In genomic region chr7:40008218-40008815, GRCh38 we compare ENCODE assay signal across 12 cellular contexts. TPM values are rescaled to one million over a fixed set of nuclear protein-coding genes. Genes with fewer than 3 reads are reported as not detected.
DNase-seq lines count a peak whose midpoint lies in the region; ATAC-seq and TF ChIP-seq lines count a peak whose summit lies in the region.
"Had no signal": no experiment of that assay in that cellular context is flagged by ENCODE, and none has a peak within 500 bp of the region (broad histone marks: within the 10 kb centered on the region; RNA-seq: fewer than 3 reads in every experiment).

No MANE protein-coding gene starts in this region.

- H3K4me1 Mint-ChIP-seq in nephron progenitor cell, result no peaks in the 10 kb centered on the region

- DNase-seq in BJ (ENCODE audit: low read depth) (peak; percentile 62), M059J (ENCODE audit: low read depth) (peak; percentile 59), dedifferentiated amniotic fluid mesenchymal stem cell (ENCODE audit: extremely low spot score) (peak; percentile 90), kidney tubule cell (ENCODE audit: low spot score) (peak; percentile 80), nephron progenitor cell (no peak), lower lobe of right lung (no peak), 8988T (no peak)
- DNase-seq: NCI-H510A, SHP77 treated with DMSO at 0.1 percent for 48 hours had no signal

- no peak for ATAC-seq in HG03469 (IDR thresholded peaks at IDR 0.05; ENCODE audit: unreplicated experiment)
- no peak for ATAC-seq in lower lobe of right lung
- ATAC-seq: WTC11 had no signal

- no peaks in the 10 kb centered on the region for H3K27me3 ChIP-seq in BJ (ENCODE audit: control insufficient read depth, insufficient read depth, low read length)
- H3K27me3 ChIP-seq in lower lobe of right lung (ENCODE audit: low read depth), result no peaks in the 10 kb centered on the region

- H3K4me3 ChIP-seq in BJ (ENCODE audit: low read depth, low read length) (no peak overlapping the region), lower lobe of right lung (no peak overlapping the region)
- H3K4me3 ChIP-seq: smooth muscle cell had no signal

- no peaks in the 10 kb centered on the region for H3K9me3 ChIP-seq in lower lobe of right lung

- H3K27ac Mint-ChIP-seq in nephron progenitor cell, result no peak overlapping the region

- CTCF ChIA-PET in BJ (lab: Yijun Ruan, JAX), result no interaction called here

- POLR2A ChIA-PET in BJ (lab: Charles Lee), result interaction anchor here (0.6 kb wide), 1 partner anchor 65 kb away, joined by 3 read pairs; no protein-coding TSS in a partner anchor

- TF ChIP-seq CTCF in BJ (IDR thresholded peaks at IDR 0.05; ENCODE audit: insufficient read depth, low read depth, low read length), result no peak
- no peak for TF ChIP-seq CTCF in nephron progenitor cell (IDR thresholded peaks at IDR 0.05)
- no peak for TF ChIP-seq CTCF in lower lobe of right lung (IDR thresholded peaks at IDR 0.05)

- H3K36me3 Mint-ChIP-seq in nephron progenitor cell (ENCODE audit: low read depth), result peaks cover 68% of the 10 kb centered on the region

- H3K36me3 ChIP-seq in BJ (ENCODE audit: control insufficient read depth, insufficient read depth, low read length), result peaks cover 2% of the 10 kb centered on the region
- H3K36me3 ChIP-seq in lower lobe of right lung, result peaks cover 23% of the 10 kb centered on the region

- no peaks in the 10 kb centered on the region for H3K4me1 ChIP-seq in lower lobe of right lung

- H3K4me3 Mint-ChIP-seq in nephron progenitor cell, result no peak overlapping the region
- H3K4me3 Mint-ChIP-seq: WTC11 had no signal

- H3K27ac ChIP-seq in lower lobe of right lung, result no peak overlapping the region

- intact Hi-C loops in lower lobe of right lung (cut with DNase I), result no loop called here

- no peaks in the 10 kb centered on the region for H3K27me3 Mint-ChIP-seq in nephron progenitor cell (ENCODE audit: low read depth, poor library complexity)

- no peaks in the 10 kb centered on the region for H3K9me3 Mint-ChIP-seq in nephron progenitor cell
- H3K9me3 Mint-ChIP-seq: WTC11 had no signal

RNA-seq across cellular contexts. Expression of gene CDK13, which starts 58.3 kb away (rescaled TPM):
- polyA plus RNA-seq in BJ (2011; rRNA removed), result 24.1 and 27.3 TPM in 2 replicates
- 30.5 and 38.2 TPM in 2 replicates for polyA minus RNA-seq in BJ (2011; rRNA and poly(A)+ RNA removed)
- 45.3 and 46.9 TPM in 2 replicates for total RNA-seq in M059J (2014; rRNA removed; shearing (Covaris generic))
- total RNA-seq in lower lobe of right lung, result 53.2 TPM

Comparison
In these comparisons a context has a peak if more than half of its experiments do, and no peak if none do; other contexts are left out.
1. DNase-seq: peak in BJ (single experiment), M059J (single experiment), dedifferentiated amniotic fluid mesenchymal stem cell (single experiment) and kidney tubule cell (single experiment); none in nephron progenitor cell (single experiment), lower lobe of right lung (single experiment) and 8988T (single experiment).